Comparison of ENCODE assay signal across 16 cellular contexts in the genomic region with DNA sequence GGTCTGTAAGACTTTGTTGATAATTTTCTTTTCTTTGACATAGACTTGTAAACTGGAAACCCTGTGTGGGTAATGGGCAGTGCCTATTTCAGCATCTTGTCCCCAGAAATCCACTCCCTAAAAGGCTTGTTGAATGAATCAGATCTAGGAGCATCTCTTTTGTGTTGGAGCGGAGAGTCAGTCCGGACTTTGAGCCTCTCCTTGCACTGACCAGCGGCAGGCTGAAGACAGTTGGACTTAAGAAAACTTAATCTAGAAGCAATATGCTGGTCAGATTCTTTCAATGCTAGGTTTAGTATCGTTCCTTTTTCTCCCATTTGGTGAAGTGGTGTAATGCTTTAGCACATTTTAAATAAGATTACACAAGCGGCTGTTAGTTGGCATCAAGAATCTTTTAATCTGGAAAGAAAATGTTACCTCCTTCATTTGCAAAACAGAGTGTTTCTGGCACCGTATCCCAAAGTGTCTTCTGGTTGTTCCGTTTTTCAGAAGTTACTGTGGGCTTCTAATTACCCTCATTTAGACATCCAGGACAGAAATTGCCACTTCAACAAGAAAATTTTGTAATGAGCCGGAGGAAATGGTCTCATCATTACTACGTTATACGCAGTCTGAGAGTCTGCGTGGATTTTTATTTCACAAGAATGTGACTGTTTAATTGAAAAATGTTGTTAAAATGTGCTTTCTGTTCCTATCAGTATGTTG.
A peak's percentile ranks its signal among the peaks of the same experiment; 100 is the strongest.
DNase-seq lines count a peak whose midpoint lies in the region; ATAC-seq lines count a peak whose summit lies in the region.
"Had no signal": no experiment of that assay in that cellular context is flagged by ENCODE, and none has a peak within 500 bp of the region (broad histone marks: within the 10 kb centered on the region; RNA-seq: fewer than 3 reads in every experiment).

No MANE protein-coding gene starts in this region.

- ATAC-seq in HG02884 (IDR thresholded peaks at IDR 0.05; ENCODE audit: unreplicated experiment) = no peak

- DNase-seq in EH (ENCODE audit: low read depth) (peak; percentile 72), NOMO-1 treated with DMSO at 0.1 percent for 48 hours (lab: John Stamatoyannopoulos, UW; ENCODE audit: unreplicated experiment) (peak; percentile 99), fibroblast of gingiva (ENCODE audit: low read depth) (peak; percentile 54), renal cortical epithelial cell (ENCODE audit: low read depth) (peak; percentile 59), C1 segment of cervical spinal cord (lab: John Stamatoyannopoulos, UW) (no peak), NCI-H2171 treated with DMSO at 0.1 percent for 48 hours (lab: John Stamatoyannopoulos, UW) (no peak)
- DNase-seq in stimulated activated naive CD4-positive, alpha-beta T cell treated with Interleukin-2 at 50 U/mL for 16 hours (lab: John Stamatoyannopoulos, UW) = no peak
- DNase-seq: activated CD4-positive, alpha-beta T cell treated with anti-CD3 and anti-CD28 coated beads, Interleukin-2, amount 10 ng/mL, durations not matched to agents 24 days and 14 days; anterior cingulate cortex; CD4-positive, alpha-beta memory T cell; dermis blood vessel endothelial cell; MG63; naive B cell; NCI-H2171; OCI-M1 had no signal

Comparison
In these comparisons a context has a peak if more than half of its experiments do, and no peak if none do; other contexts are left out.
1. DNase-seq: peak in EH (single experiment), NOMO-1 treated with DMSO at 0.1 percent for 48 hours (single experiment), fibroblast of gingiva (single experiment) and renal cortical epithelial cell (single experiment); none in C1 segment of cervical spinal cord (0 of 14), NCI-H2171 treated with DMSO at 0.1 percent for 48 hours (single experiment) and stimulated activated naive CD4-positive, alpha-beta T cell treated with Interleukin-2 at 50 U/mL for 16 hours (single experiment).